26 cellular contexts compared by ENCODE assay signal in the genomic region with DNA sequence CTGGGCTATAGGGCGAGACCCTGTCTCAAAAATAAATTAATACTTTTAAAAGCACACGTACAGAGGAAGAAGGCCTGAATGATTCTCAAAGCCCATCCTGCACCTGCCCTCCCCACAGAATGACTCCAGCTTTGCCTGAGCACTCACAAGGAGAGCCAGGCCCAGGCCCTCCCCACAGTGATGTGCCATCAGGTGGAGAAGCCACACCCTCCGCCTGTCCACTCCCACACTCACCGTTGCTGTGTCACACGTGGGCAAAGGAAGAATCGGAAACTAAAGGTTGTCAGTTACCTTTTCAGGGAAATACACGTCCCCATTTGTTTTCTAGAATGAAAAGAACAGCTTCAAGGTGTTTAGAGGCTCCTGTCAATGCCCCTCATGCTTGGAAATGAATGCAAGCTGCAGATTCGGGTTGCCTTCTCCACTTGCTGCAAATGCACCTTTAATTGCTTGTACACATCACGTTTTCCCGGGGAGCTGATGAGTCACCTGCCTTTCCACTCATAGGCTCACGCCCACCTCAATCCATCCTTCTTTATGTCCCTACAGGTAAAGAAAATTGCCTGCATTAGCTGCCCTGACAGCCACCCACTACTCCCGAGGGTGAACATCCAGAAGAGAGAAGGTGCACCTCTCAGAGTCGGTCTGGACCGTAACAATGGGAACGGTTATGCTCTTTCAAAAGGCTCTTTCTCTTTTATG. TPM values are rescaled to one million over a fixed set of nuclear protein-coding genes. Genes with fewer than 3 reads are reported as not detected.
DNase-seq lines count a peak whose midpoint lies in the region; ATAC-seq and TF ChIP-seq lines count a peak whose summit lies in the region.
"Had no signal": no experiment of that assay in that cellular context is flagged by ENCODE, and none has a peak within 500 bp of the region (broad histone marks: within the 10 kb centered on the region; RNA-seq: fewer than 3 reads in every experiment).

No MANE protein-coding gene starts in this region.

- H3K4me1 ChIP-seq in sigmoid colon = no peaks in the 10 kb centered on the region

- H3K36me3 ChIP-seq in sigmoid colon = no peaks in the 10 kb centered on the region

- TF ChIP-seq POLR2A in sigmoid colon (IDR thresholded peaks at IDR 0.05) = no peak

- CTCF ChIA-PET in activated CD8-positive, alpha-beta T cell treated with anti-CD3 and anti-CD28 coated beads for 36 hours (lab: Charles Lee) = no interaction called here

- intact Hi-C loops in sigmoid colon (cut with DNase I) = no loop called here
- intact Hi-C loops in activated CD8-positive, alpha-beta T cell treated with anti-CD3 and anti-CD28 coated beads for 36 hours (cut with micrococcal nuclease) = no loop called here

- no peaks in the 10 kb centered on the region for H3K4me1 Mint-ChIP-seq in activated CD8-positive, alpha-beta T cell treated with anti-CD3 and anti-CD28 coated beads for 36 hours (ENCODE audit: low read depth)
- H3K4me1 Mint-ChIP-seq: activated naive CD4-positive, alpha-beta T cell treated with anti-CD3 and anti-CD28 coated beads, Interleukin-2, amount 10 ng/mL, durations not matched to agents 7 days and 5 days; CD4-positive, alpha-beta memory T cell; memory B cell had no signal

- H3K27me3 Mint-ChIP-seq in activated CD8-positive, alpha-beta T cell treated with anti-CD3 and anti-CD28 coated beads for 36 hours = peaks cover 4% of the 10 kb centered on the region

- H3K27ac ChIP-seq in coronary artery = no peak overlapping the region
- H3K27ac ChIP-seq in sigmoid colon = no peak overlapping the region
- H3K27ac ChIP-seq: KMS-11, RWPE1, SK-N-MC had no signal

- peak; percentile 40 to 64 for DNase-seq in NCI-H187 (lab: John Stamatoyannopoulos, UW)
- no peak for DNase-seq in NCI-H187 treated with DMSO at 0.1 percent for 48 hours (lab: John Stamatoyannopoulos, UW)
- DNase-seq in NCI-H2107 treated with DMSO at 0.1 percent for 48 hours (lab: John Stamatoyannopoulos, UW; ENCODE audit: unreplicated experiment) = peak; percentile 65
- DNase-seq in coronary artery (ENCODE audit: low spot score) = peak; percentile 31
- DNase-seq in sigmoid colon = peak; percentile 28
- DNase-seq in activated CD4-positive, alpha-beta T cell treated with anti-CD3 and anti-CD28 coated beads for 48 hours = no peak
- DNase-seq in activated CD8-positive, alpha-beta T cell treated with anti-CD3 and anti-CD28 coated beads for 36 hours = no peak
- DNase-seq: activated CD4-positive, alpha-beta T cell treated with anti-CD3 and anti-CD28 coated beads for 4 hours; activated naive CD4-positive, alpha-beta T cell treated with anti-CD3 and anti-CD28 coated beads, Interleukin-2, amount 10 ng/mL, durations not matched to agents 7 days and 5 days; activated T-cell treated with anti-CD3 and anti-CD28 coated beads, Interleukin-2, amount 50 U/mL, for 72 hours; AML-193; amniotic stem cell; CD4-positive, alpha-beta memory T cell; cortex of kidney; GDM1; HFFc6; kidney glomerular epithelial cell; NCI-H526; stimulated activated CD4-positive, alpha-beta T cell treated with anti-CD3 and anti-CD28 coated beads, Interleukin-1b, Interleukin-23, amount 100 ng/mL, for 48 hours; T-helper 17 cell had no signal

- no peaks in the 10 kb centered on the region for H3K27me3 ChIP-seq in sigmoid colon

- H3K27ac Mint-ChIP-seq in activated CD8-positive, alpha-beta T cell treated with anti-CD3 and anti-CD28 coated beads for 36 hours = no peak overlapping the region
- H3K27ac Mint-ChIP-seq: activated naive CD4-positive, alpha-beta T cell treated with anti-CD3 and anti-CD28 coated beads, Interleukin-2, amount 10 ng/mL, durations not matched to agents 7 days and 5 days; activated T-cell treated with anti-CD3 and anti-CD28 coated beads, Interleukin-2, amount 50 U/mL, for 72 hours; CD4-positive, alpha-beta memory T cell; HFFc6; memory B cell; T-helper 17 cell; type B pancreatic cell had no signal

- no peak overlapping the region for H3K4me3 ChIP-seq in coronary artery
- no peak overlapping the region for H3K4me3 ChIP-seq in sigmoid colon
- H3K4me3 ChIP-seq: SK-N-MC had no signal

- TF ChIP-seq CTCF in coronary artery (IDR thresholded peaks at IDR 0.05) = no peak
- no peak for TF ChIP-seq CTCF in sigmoid colon (IDR thresholded peaks at IDR 0.05)
- no peak for TF ChIP-seq CTCF in activated CD8-positive, alpha-beta T cell treated with anti-CD3 and anti-CD28 coated beads for 36 hours (IDR thresholded peaks at IDR 0.05)

- no peaks in the 10 kb centered on the region for H3K36me3 Mint-ChIP-seq in activated CD8-positive, alpha-beta T cell treated with anti-CD3 and anti-CD28 coated beads for 36 hours (ENCODE audit: low read depth)
- H3K36me3 Mint-ChIP-seq: activated naive CD4-positive, alpha-beta T cell treated with anti-CD3 and anti-CD28 coated beads, Interleukin-2, amount 10 ng/mL, durations not matched to agents 7 days and 5 days; CD4-positive, alpha-beta memory T cell; type B pancreatic cell had no signal

- no peak for ATAC-seq in activated CD8-positive, alpha-beta T cell treated with anti-CD3 and anti-CD28 coated beads for 36 hours
- ATAC-seq in HG02610 (IDR thresholded peaks at IDR 0.05; ENCODE audit: unreplicated experiment) = no peak
- ATAC-seq: activated T-cell treated with anti-CD3 and anti-CD28 coated beads, Interleukin-2, amount 50 U/mL, for 72 hours; T-helper 17 cell had no signal

- no peak for TF ChIP-seq EP300 in sigmoid colon (IDR thresholded peaks at IDR 0.05)

- H3K9me3 ChIP-seq in sigmoid colon = no peaks in the 10 kb centered on the region

- no peak overlapping the region for H3K4me3 Mint-ChIP-seq in activated CD8-positive, alpha-beta T cell treated with anti-CD3 and anti-CD28 coated beads for 36 hours
- H3K4me3 Mint-ChIP-seq: activated naive CD4-positive, alpha-beta T cell treated with anti-CD3 and anti-CD28 coated beads, Interleukin-2, amount 10 ng/mL, durations not matched to agents 7 days and 5 days; activated T-cell treated with anti-CD3 and anti-CD28 coated beads, Interleukin-2, amount 50 U/mL, for 72 hours; CD4-positive, alpha-beta memory T cell; HFFc6; memory B cell; T-helper 17 cell; type B pancreatic cell had no signal

- POLR2A ChIA-PET in activated CD8-positive, alpha-beta T cell treated with anti-CD3 and anti-CD28 coated beads for 36 hours (lab: Charles Lee) = no interaction called here

- H3K9me3 Mint-ChIP-seq in activated CD8-positive, alpha-beta T cell treated with anti-CD3 and anti-CD28 coated beads for 36 hours = no peaks in the 10 kb centered on the region
- H3K9me3 Mint-ChIP-seq: activated naive CD4-positive, alpha-beta T cell treated with anti-CD3 and anti-CD28 coated beads, Interleukin-2, amount 10 ng/mL, durations not matched to agents 7 days and 5 days; activated T-cell treated with anti-CD3 and anti-CD28 coated beads, Interleukin-2, amount 50 U/mL, for 72 hours; CD4-positive, alpha-beta memory T cell; memory B cell; type B pancreatic cell had no signal

- 57 to 72% methylated on average over 15 of the region's 15 CpGs for WGBS in sigmoid colon, 2 donors

RNA-seq across cellular contexts. Expression of a gene that starts 45.5 kb away (rescaled TPM):
- 100 to 1,000 TPM in 2 of 4 donors, 10 to 100 TPM in 2; 83.6 to 104 (median 95.1) TPM for total RNA-seq in sigmoid colon
- 10 to 100 TPM; 43.2 to 64.5 (median 44.4) TPM for polyA plus RNA-seq in sigmoid colon
- total RNA-seq in activated CD8-positive, alpha-beta T cell treated with anti-CD3 and anti-CD28 coated beads for 36 hours = 10 to 100 TPM; 13.0 to 14.1 TPM

Comparison
In these comparisons a context has a peak if more than half of its experiments do, and no peak if none do; other contexts are left out.
1. DNase-seq: peak in NCI-H187 (2 of 2), NCI-H2107 treated with DMSO at 0.1 percent for 48 hours (single experiment), coronary artery (single experiment) and sigmoid colon (single experiment); none in NCI-H187 treated with DMSO at 0.1 percent for 48 hours (single experiment), activated CD4-positive, alpha-beta T cell treated with anti-CD3 and anti-CD28 coated beads for 48 hours (single experiment) and activated CD8-positive, alpha-beta T cell treated with anti-CD3 and anti-CD28 coated beads for 36 hours (single experiment).
2. RNA of a gene that starts 45.5 kb away (total RNA-seq): 83.6 to 104 TPM in sigmoid colon; 13.0 to 14.1 TPM in activated CD8-positive, alpha-beta T cell treated with anti-CD3 and anti-CD28 coated beads for 36 hours; every median in the first group is over 4 times any median in the second.